1 cellular context compared by ENCODE assay signal in genomic region chr3:129961142-129961541, GRCh38.
TF ChIP-seq lines count a peak whose summit lies in the region.

No MANE protein-coding gene starts in this region.

TF ChIP-seq in HCT116, 20 proteins besides CTCF, POLR2A, EP300 and RAD21 (continued from another document):
- TF ChIP-seq REST (IDR thresholded peaks at IDR 0.05; ENCODE audit: low read depth) (no peak), SIN3A (IDR thresholded peaks at IDR 0.05; ENCODE audit: low read depth) (no peak), ELF1 (IDR thresholded peaks at IDR 0.05; ENCODE audit: borderline replicate concordance, low read depth) (no peak), TCF7L2 (IDR thresholded peaks at IDR 0.05; ENCODE audit: borderline replicate concordance, extremely low read depth, insufficient read depth, insufficient read length) (no peak), FOSL1 (IDR thresholded peaks at IDR 0.05; ENCODE audit: low read depth) (no peak), EZH2 (IDR thresholded peaks at IDR 0.05) (no peak)
TF ChIP-seq in HCT116: peak in this region for 0.
